In genomic region chr1:155000475-155000724, GRCh38 we compare ENCODE assay signal across 7 cellular contexts. TPM values are rescaled to one million over a fixed set of nuclear protein-coding genes. Genes with fewer than 3 reads are reported as not detected.
DNase-seq lines count a peak whose midpoint lies in the region; ATAC-seq and TF ChIP-seq lines count a peak whose summit lies in the region.

No MANE protein-coding gene starts in this region.

- H3K27ac ChIP-seq in HUES64 (ENCODE audit: low read depth, low read length) (peak overlapping the region; percentile 97; the same call in 1 of the 2 replicates), right cardiac atrium (ENCODE audit: low read length) (peak overlapping the region; percentile 90), smooth muscle cell (ENCODE audit: low read depth) (peak overlapping the region; percentile 95)

- H3K9me3 ChIP-seq in HUES64 (ENCODE audit: insufficient read depth, low read depth, low read length) (no peaks in the 10 kb centered on the region), right cardiac atrium (ENCODE audit: control insufficient read depth, low read length) (no peaks in the 10 kb centered on the region), smooth muscle cell (replicated peaks; ENCODE audit: low read depth) (no peaks in the 10 kb centered on the region)

- H3K4me1 ChIP-seq in HUES64 (ENCODE audit: insufficient read depth, low read length) (peaks cover 13% of the 10 kb centered on the region), right cardiac atrium (ENCODE audit: control insufficient read depth, insufficient read depth, low read length) (peaks cover 13% of the 10 kb centered on the region), smooth muscle cell (ENCODE audit: low read depth) (peaks cover 16% of the 10 kb centered on the region)

- H3K4me3 ChIP-seq in HUES64 (ENCODE audit: low read length) = peak overlapping the region; percentile 82
- H3K4me3 ChIP-seq in right cardiac atrium (ENCODE audit: low read length) = peak overlapping the region; percentile 87
- peak overlapping the region; percentile 73 for H3K4me3 ChIP-seq in smooth muscle cell

- H2AFZ ChIP-seq in smooth muscle cell (ENCODE audit: low read depth) = no peak overlapping the region

- no peak for TF ChIP-seq CTCF in activated CD8-positive, alpha-beta T cell treated with anti-CD3 and anti-CD28 coated beads for 36 hours (IDR thresholded peaks at IDR 0.05)
- TF ChIP-seq CTCF in smooth muscle cell (IDR thresholded peaks at IDR 0.05; ENCODE audit: borderline replicate concordance, insufficient read depth, poor library complexity, severe bottlenecking) = no peak

- WGBS in HUES64 = 2% methylated on average over 6 of the region's 12 CpGs
- 0% methylated on average over 12 of the region's 12 CpGs for WGBS in right cardiac atrium
- WGBS in smooth muscle cell (ENCODE audit: low lambda C conversion rate) = 1% methylated on average over 6 of the region's 12 CpGs

- ATAC-seq in activated CD8-positive, alpha-beta T cell treated with anti-CD3 and anti-CD28 coated beads for 36 hours = no peak
- no peak for ATAC-seq in right cardiac atrium

- H3K27me3 ChIP-seq in HUES64 (ENCODE audit: insufficient read depth, low read length) = no peaks in the 10 kb centered on the region
- no peaks in the 10 kb centered on the region for H3K27me3 ChIP-seq in right cardiac atrium (ENCODE audit: control insufficient read depth, insufficient read depth)
- H3K27me3 ChIP-seq in smooth muscle cell (ENCODE audit: low read depth) = no peaks in the 10 kb centered on the region

- H3F3A ChIP-seq in smooth muscle cell (ENCODE audit: low read depth) = peaks cover 10% of the 10 kb centered on the region

- H3K27me3 Mint-ChIP-seq in activated CD8-positive, alpha-beta T cell treated with anti-CD3 and anti-CD28 coated beads for 36 hours = no peaks in the 10 kb centered on the region

- H3K79me2 ChIP-seq in smooth muscle cell (ENCODE audit: low read depth) = peaks cover 28% of the 10 kb centered on the region

- H3K4me3 Mint-ChIP-seq in activated CD8-positive, alpha-beta T cell treated with anti-CD3 and anti-CD28 coated beads for 36 hours = peak overlapping the region; percentile 70

- intact Hi-C loops in activated CD8-positive, alpha-beta T cell treated with anti-CD3 and anti-CD28 coated beads for 36 hours (cut with micrococcal nuclease) = no loop called here
- intact Hi-C loops in right cardiac atrium (cut with DNase I) = no loop called here

- CTCF ChIA-PET in activated CD8-positive, alpha-beta T cell treated with anti-CD3 and anti-CD28 coated beads for 36 hours (lab: Charles Lee) = interaction anchor here (1.1 to 5.3 kb wide), 12 partner anchors 8 to 85 kb away, joined by 4 to 108 read pairs (median 14); partner anchors contain the start of genes ADAM15, CKS1B, FLAD1 and PBXIP1

- peak overlapping the region; percentile 91 for H3K27ac Mint-ChIP-seq in activated CD8-positive, alpha-beta T cell treated with anti-CD3 and anti-CD28 coated beads for 36 hours

- H3K36me3 ChIP-seq in HUES64 (ENCODE audit: insufficient read depth, low read length) (no peaks in the 10 kb centered on the region), smooth muscle cell (ENCODE audit: low read depth) (no peaks in the 10 kb centered on the region)

- H3K36me3 Mint-ChIP-seq in activated CD8-positive, alpha-beta T cell treated with anti-CD3 and anti-CD28 coated beads for 36 hours (ENCODE audit: low read depth) = peaks cover 5% of the 10 kb centered on the region

- peaks cover 42% of the 10 kb centered on the region for H3K4me1 Mint-ChIP-seq in activated CD8-positive, alpha-beta T cell treated with anti-CD3 and anti-CD28 coated beads for 36 hours (ENCODE audit: low read depth)

- peak overlapping the region; percentile 86 for H3K4me2 ChIP-seq in smooth muscle cell

- peak; percentile 76 for DNase-seq in activated CD8-positive, alpha-beta T cell treated with anti-CD3 and anti-CD28 coated beads for 36 hours
- DNase-seq in right cardiac atrium = peak; percentile 38 to 80 (median 76)
- no peak for DNase-seq in smooth muscle cell (lab: John Stamatoyannopoulos, UW; ENCODE audit: unreplicated experiment)
- DNase-seq in cerebellar cortex (ENCODE audit: low spot score) = no peak
- no peak for DNase-seq in hippocampal formation (lab: John Stamatoyannopoulos, UW)
- no peak for DNase-seq in AG08396 (ENCODE audit: low spot score)

- H3K9me3 Mint-ChIP-seq in activated CD8-positive, alpha-beta T cell treated with anti-CD3 and anti-CD28 coated beads for 36 hours = no peaks in the 10 kb centered on the region

- POLR2A ChIA-PET in activated CD8-positive, alpha-beta T cell treated with anti-CD3 and anti-CD28 coated beads for 36 hours (lab: Charles Lee) = interaction anchor here (0.6 to 8.6 kb wide), 11 partner anchors 8 to 66 kb away, joined by 3 to 85 read pairs (median 8); partner anchors contain the start of genes ADAM15, CKS1B, FLAD1 and PYGO2

- H3K9ac ChIP-seq in HUES64 (ENCODE audit: low read depth, low read length) (peak overlapping the region; percentile 78), smooth muscle cell (ENCODE audit: low read depth) (peak overlapping the region; percentile 84)

- H4K20me1 ChIP-seq in smooth muscle cell (ENCODE audit: low read depth) = no peaks in the 10 kb centered on the region

RNA-seq across cellular contexts. Expression of gene ZBTB7B, which starts 2.2 kb away (rescaled TPM):
- polyA plus RNA-seq in HUES64 (2013, experiment 1 of 2) = 13.0 TPM
- 9.5 TPM for polyA plus RNA-seq in HUES64 (2013, experiment 2 of 2)
- total RNA-seq in activated CD8-positive, alpha-beta T cell treated with anti-CD3 and anti-CD28 coated beads for 36 hours = 10 to 100 TPM; 26.3 to 26.5 TPM
- total RNA-seq in right cardiac atrium (10 to 100 TPM; 40.3 to 66.6 (median 52.7) TPM), smooth muscle cell (15.3 and 15.5 TPM in 2 replicates)
- polyA plus RNA-seq in right cardiac atrium (41.7 TPM), smooth muscle cell (7.5 and 10.0 TPM in 2 replicates)

RNA-seq across cellular contexts. Expression of gene LENEP, which starts 7.0 kb away (rescaled TPM):
- not detected for polyA plus RNA-seq in HUES64 (2013, experiment 1 of 2)
- not detected for polyA plus RNA-seq in HUES64 (2013, experiment 2 of 2)
- not detected for total RNA-seq in activated CD8-positive, alpha-beta T cell treated with anti-CD3 and anti-CD28 coated beads for 36 hours
- total RNA-seq in right cardiac atrium (not detected), smooth muscle cell (not detected in 2 replicates)
- polyA plus RNA-seq in right cardiac atrium (not detected), smooth muscle cell (not detected in 2 replicates)

RNA-seq across cellular contexts. Expression of gene FLAD1, which starts 17.3 kb away (rescaled TPM):
- 58.3 TPM for polyA plus RNA-seq in HUES64 (2013, experiment 1 of 2)
- 49.8 TPM for polyA plus RNA-seq in HUES64 (2013, experiment 2 of 2)
- total RNA-seq in activated CD8-positive, alpha-beta T cell treated with anti-CD3 and anti-CD28 coated beads for 36 hours = 10 to 100 TPM; 31.5 to 32.9 TPM
- total RNA-seq in right cardiac atrium (10 to 100 TPM; 22.8 to 32.7 (median 25.2) TPM), smooth muscle cell (30.7 and 31.1 TPM in 2 replicates)
- polyA plus RNA-seq in right cardiac atrium (25.3 TPM), smooth muscle cell (51.4 and 52.1 TPM in 2 replicates)

RNA-seq across cellular contexts. Expression of gene CKS1B, which starts 25.9 kb away (rescaled TPM):
- polyA plus RNA-seq in HUES64 (2013, experiment 1 of 2) = 351 TPM
- 391 TPM for polyA plus RNA-seq in HUES64 (2013, experiment 2 of 2)
- total RNA-seq in activated CD8-positive, alpha-beta T cell treated with anti-CD3 and anti-CD28 coated beads for 36 hours = 100 to 1,000 TPM; 172 to 173 TPM
- total RNA-seq in right cardiac atrium (10 to 100 TPM; 19.9 to 28.1 (median 23.4) TPM), smooth muscle cell (41.6 and 46.3 TPM in 2 replicates)
- polyA plus RNA-seq in right cardiac atrium (28.9 TPM), smooth muscle cell (115 and 116 TPM in 2 replicates)

RNA-seq across cellular contexts. Expression of gene SHC1, which starts 29.9 kb away (rescaled TPM):
- polyA plus RNA-seq in HUES64 (2013, experiment 1 of 2) = 119 TPM
- 133 TPM for polyA plus RNA-seq in HUES64 (2013, experiment 2 of 2)
- 10 to 100 TPM; 32.3 to 34.2 TPM for total RNA-seq in activated CD8-positive, alpha-beta T cell treated with anti-CD3 and anti-CD28 coated beads for 36 hours
- total RNA-seq in right cardiac atrium = 10 to 100 TPM; 63.2 to 81.7 (median 71.4) TPM
- 37.9 TPM for polyA plus RNA-seq in right cardiac atrium
- total RNA-seq in smooth muscle cell = 207 and 216 TPM in 2 replicates
- 214 and 249 TPM in 2 replicates for polyA plus RNA-seq in smooth muscle cell

Comparison
In these comparisons a context has a peak if more than half of its experiments do, and no peak if none do; other contexts are left out.
1. DNase-seq: peak in activated CD8-positive, alpha-beta T cell treated with anti-CD3 and anti-CD28 coated beads for 36 hours (single experiment) and right cardiac atrium (3 of 3); none in smooth muscle cell (single experiment), cerebellar cortex (single experiment), hippocampal formation (0 of 2) and AG08396 (single experiment).
2. Peak in every context shown above with its lines, with median percentiles within 50 percentile points of each other: H3K27ac ChIP-seq and H3K4me3 ChIP-seq.